Comparison of ENCODE assay signal across 19 cellular contexts in the genomic region with DNA sequence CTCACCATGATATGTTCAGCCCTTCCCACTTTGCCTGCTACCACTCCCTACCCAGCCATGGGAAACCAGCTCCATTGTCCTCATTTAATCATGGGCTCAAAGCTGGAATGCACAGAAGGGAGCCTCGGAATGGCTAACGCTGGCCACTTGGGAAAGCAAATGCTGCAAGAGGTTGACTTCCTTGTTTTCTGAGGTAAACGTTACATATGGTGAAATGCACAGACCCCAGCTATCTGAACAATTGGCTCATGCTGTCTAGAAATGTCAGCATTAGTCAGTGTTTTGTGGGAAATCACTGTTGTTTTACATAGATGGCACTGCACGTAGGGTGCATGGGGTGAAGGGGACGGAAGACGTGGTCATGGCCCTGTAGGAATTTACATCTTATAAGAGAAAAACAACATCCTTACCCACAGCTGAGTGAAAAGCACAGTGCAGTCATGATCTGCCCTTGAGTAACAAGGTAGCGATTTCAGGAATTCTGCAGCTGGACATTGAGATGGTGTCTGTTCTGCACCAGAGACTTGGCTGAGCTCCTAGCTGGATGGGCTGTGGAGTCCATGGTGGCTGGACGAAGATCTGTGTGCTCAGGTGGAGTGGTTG. TPM values are rescaled to one million over a fixed set of nuclear protein-coding genes. Genes with fewer than 3 reads are reported as not detected.
DNase-seq lines count a peak whose midpoint lies in the region; ATAC-seq and TF ChIP-seq lines count a peak whose summit lies in the region.
"Had no signal": no experiment of that assay in that cellular context is flagged by ENCODE, and none has a peak within 500 bp of the region (broad histone marks: within the 10 kb centered on the region; RNA-seq: fewer than 3 reads in every experiment).

No MANE protein-coding gene starts in this region.

- no peaks in the 10 kb centered on the region for H3K79me1 ChIP-seq in trophoblast cell (ENCODE audit: low read length)

- H3K18ac ChIP-seq in trophoblast cell (ENCODE audit: low read length) = no peak overlapping the region

- no peak overlapping the region for H2BK12ac ChIP-seq in trophoblast cell (ENCODE audit: low read length)

- no peak overlapping the region for H2BK120ac ChIP-seq in trophoblast cell (ENCODE audit: insufficient read depth, low read length, poor library complexity)

- no peaks in the 10 kb centered on the region for H3K9me3 Mint-ChIP-seq in activated CD4-positive, alpha-beta memory T cell treated with anti-CD3 and anti-CD28 coated beads for 36 hours

- no peak overlapping the region for H3K4me3 ChIP-seq in fibroblast of mammary gland (ENCODE audit: control insufficient read depth, low read depth, low read length)
- no peak overlapping the region for H3K4me3 ChIP-seq in trophoblast cell (ENCODE audit: low read depth, low read length)
- H3K4me3 ChIP-seq: body of pancreas, dorsolateral prefrontal cortex, esophagus squamous epithelium, left ventricle myocardium inferior, prostate gland, SK-N-MC had no signal

- H4K12ac ChIP-seq in trophoblast cell (ENCODE audit: low read depth, low read length) = no peak overlapping the region

- H2BK5ac ChIP-seq in trophoblast cell (ENCODE audit: low read depth, low read length, poor library complexity) = no peak overlapping the region

- CTCF ChIA-PET in activated CD4-positive, alpha-beta memory T cell treated with anti-CD3 and anti-CD28 coated beads for 36 hours (lab: Charles Lee) = interaction anchor here (0.7 to 1.1 kb wide), 4 partner anchors 16 to 50 kb away, joined by 3 to 4 read pairs (median 4); no protein-coding TSS in a partner anchor

- H3K14ac ChIP-seq in trophoblast cell (ENCODE audit: low read length) = no peak overlapping the region

- no peaks in the 10 kb centered on the region for H3K36me3 ChIP-seq in trophoblast cell (ENCODE audit: control insufficient read depth in 1 of 2, insufficient read depth in 2 of 2, low read length in 2 of 2)
- H3K36me3 ChIP-seq: prostate gland had no signal

- WGBS in trophoblast cell (ENCODE audit: extremely low coverage, insufficient coverage, insufficient read length) = no CpG with 5 or more reads among the region's 8 CpGs

- no peak overlapping the region for H3K4ac ChIP-seq in trophoblast cell (ENCODE audit: low read depth, low read length)

- peaks cover 3% of the 10 kb centered on the region for H3K36me3 Mint-ChIP-seq in T-helper 17 cell (ENCODE audit: low read depth)
- no peaks in the 10 kb centered on the region for H3K36me3 Mint-ChIP-seq in activated CD4-positive, alpha-beta memory T cell treated with anti-CD3 and anti-CD28 coated beads for 36 hours

- H3K27me3 ChIP-seq in trophoblast cell (ENCODE audit: insufficient read depth, low read length) = no peaks in the 10 kb centered on the region
- H3K27me3 ChIP-seq: body of pancreas, dorsolateral prefrontal cortex, esophagus squamous epithelium had no signal

- H3K4me2 ChIP-seq in trophoblast cell (ENCODE audit: low read length) = no peak overlapping the region

- peaks cover 2% of the 10 kb centered on the region for H3K79me2 ChIP-seq in trophoblast cell (ENCODE audit: control insufficient read depth, insufficient read depth, low read length, poor library complexity)

- TF ChIP-seq CTCF in fibroblast of mammary gland (conservative IDR thresholded peaks at IDR 0.05; ENCODE audit: control insufficient read depth, insufficient read depth, low read depth, low read length) = no peak

- H3K4me1 Mint-ChIP-seq in T-helper 17 cell = peaks cover 22% of the 10 kb centered on the region
- peaks cover 7% of the 10 kb centered on the region for H3K4me1 Mint-ChIP-seq in activated CD4-positive, alpha-beta memory T cell treated with anti-CD3 and anti-CD28 coated beads for 36 hours (ENCODE audit: low read depth)

- ATAC-seq in T-helper 17 cell = no peak
- ATAC-seq: body of pancreas had no signal

- POLR2A ChIA-PET in activated CD4-positive, alpha-beta memory T cell treated with anti-CD3 and anti-CD28 coated beads for 36 hours (lab: Charles Lee) = no interaction called here

- no peaks in the 10 kb centered on the region for H3K4me1 ChIP-seq in trophoblast cell (ENCODE audit: control insufficient read depth in 1 of 2, insufficient read depth in 2 of 2, low read length in 2 of 2)
- H3K4me1 ChIP-seq: body of pancreas, esophagus squamous epithelium, prostate gland had no signal

- peak; percentile 81 for DNase-seq in ELR (ENCODE audit: low read depth)
- no peak for DNase-seq in T-helper 17 cell
- peak; percentile 64 for DNase-seq in fibroblast of mammary gland (ENCODE audit: low read depth)
- peak; percentile 71 to 85 for DNase-seq in trophoblast cell
- DNase-seq in AML-193 (lab: John Stamatoyannopoulos, UW) = no peak
- no peak for DNase-seq in activated CD4-positive, alpha-beta memory T cell treated with anti-CD3 and anti-CD28 coated beads for 36 hours
- DNase-seq in COLO668 (lab: John Stamatoyannopoulos, UW; ENCODE audit: unreplicated experiment) = no peak
- DNase-seq in HK-2 (ENCODE audit: unreplicated experiment) = no peak
- DNase-seq: activated effector memory CD4-positive, alpha-beta T cell treated with Interleukin-2 at 50 U/mL for 16 hours; body of pancreas; DMS53; dorsolateral prefrontal cortex; esophagus squamous epithelium; left ventricle myocardium inferior; NCI-H187 treated with DMSO at 0.1 percent for 48 hours; NCI-H510A; substantia nigra had no signal

- H2AK5ac ChIP-seq in trophoblast cell (ENCODE audit: low read length) = no peak overlapping the region

- peak overlapping the region; percentile 29 for H3K27ac Mint-ChIP-seq in T-helper 17 cell
- no peak overlapping the region for H3K27ac Mint-ChIP-seq in activated CD4-positive, alpha-beta memory T cell treated with anti-CD3 and anti-CD28 coated beads for 36 hours

- no peak overlapping the region for H2AFZ ChIP-seq in trophoblast cell (ENCODE audit: insufficient read depth, low read length, poor library complexity)

- H3K23ac ChIP-seq in trophoblast cell (ENCODE audit: low read length) = no peak overlapping the region

- intact Hi-C loops in activated CD4-positive, alpha-beta memory T cell treated with anti-CD3 and anti-CD28 coated beads for 36 hours (cut with micrococcal nuclease) = no loop called here

- H3K4me3 Mint-ChIP-seq in T-helper 17 cell = no peak overlapping the region
- no peak overlapping the region for H3K4me3 Mint-ChIP-seq in activated CD4-positive, alpha-beta memory T cell treated with anti-CD3 and anti-CD28 coated beads for 36 hours

- no peaks in the 10 kb centered on the region for H3K9me3 ChIP-seq in T-helper 17 cell (ENCODE audit: control insufficient read depth, low read length, poor library complexity, severe bottlenecking)
- H3K9me3 ChIP-seq in trophoblast cell (ENCODE audit: insufficient read depth, low read depth, low read length) = peaks cover 2% of the 10 kb centered on the region
- H3K9me3 ChIP-seq: body of pancreas, esophagus squamous epithelium, left ventricle myocardium inferior, prostate gland had no signal

- H4K8ac ChIP-seq in trophoblast cell (ENCODE audit: low read depth, low read length) = no peak overlapping the region

- no peak overlapping the region for H3K27ac ChIP-seq in trophoblast cell (ENCODE audit: low read depth, low read length)
- H3K27ac ChIP-seq: body of pancreas, dorsolateral prefrontal cortex, esophagus squamous epithelium, left ventricle myocardium inferior, prostate gland, SK-N-MC had no signal

- no peaks in the 10 kb centered on the region for H3K27me3 Mint-ChIP-seq in T-helper 17 cell
- H3K27me3 Mint-ChIP-seq in activated CD4-positive, alpha-beta memory T cell treated with anti-CD3 and anti-CD28 coated beads for 36 hours = no peaks in the 10 kb centered on the region

- H3K9ac ChIP-seq in trophoblast cell (ENCODE audit: low read length) = no peak overlapping the region

- H4K91ac ChIP-seq in trophoblast cell (ENCODE audit: low read depth, low read length) = no peak overlapping the region

RNA-seq across cellular contexts. Expression of a gene that starts 15.2 kb away (rescaled TPM):
- 10 to 100 TPM; 55.1 to 61.5 TPM for total RNA-seq in T-helper 17 cell
- 10.2 and 10.8 TPM in 2 replicates for polyA plus RNA-seq in trophoblast cell (2013)
- 10 to 100 TPM; 41.5 to 47.9 TPM for total RNA-seq in activated CD4-positive, alpha-beta memory T cell treated with anti-CD3 and anti-CD28 coated beads for 36 hours

Comparison
In these comparisons a context has a peak if more than half of its experiments do, and no peak if none do; other contexts are left out.
1. DNase-seq: peak in ELR (single experiment), fibroblast of mammary gland (single experiment) and trophoblast cell (2 of 2); none in T-helper 17 cell (0 of 3), AML-193 (0 of 2), activated CD4-positive, alpha-beta memory T cell treated with anti-CD3 and anti-CD28 coated beads for 36 hours (single experiment), COLO668 (single experiment) and HK-2 (single experiment).